Comparison of ENCODE assay signal across 1 cellular context in the genomic region with DNA sequence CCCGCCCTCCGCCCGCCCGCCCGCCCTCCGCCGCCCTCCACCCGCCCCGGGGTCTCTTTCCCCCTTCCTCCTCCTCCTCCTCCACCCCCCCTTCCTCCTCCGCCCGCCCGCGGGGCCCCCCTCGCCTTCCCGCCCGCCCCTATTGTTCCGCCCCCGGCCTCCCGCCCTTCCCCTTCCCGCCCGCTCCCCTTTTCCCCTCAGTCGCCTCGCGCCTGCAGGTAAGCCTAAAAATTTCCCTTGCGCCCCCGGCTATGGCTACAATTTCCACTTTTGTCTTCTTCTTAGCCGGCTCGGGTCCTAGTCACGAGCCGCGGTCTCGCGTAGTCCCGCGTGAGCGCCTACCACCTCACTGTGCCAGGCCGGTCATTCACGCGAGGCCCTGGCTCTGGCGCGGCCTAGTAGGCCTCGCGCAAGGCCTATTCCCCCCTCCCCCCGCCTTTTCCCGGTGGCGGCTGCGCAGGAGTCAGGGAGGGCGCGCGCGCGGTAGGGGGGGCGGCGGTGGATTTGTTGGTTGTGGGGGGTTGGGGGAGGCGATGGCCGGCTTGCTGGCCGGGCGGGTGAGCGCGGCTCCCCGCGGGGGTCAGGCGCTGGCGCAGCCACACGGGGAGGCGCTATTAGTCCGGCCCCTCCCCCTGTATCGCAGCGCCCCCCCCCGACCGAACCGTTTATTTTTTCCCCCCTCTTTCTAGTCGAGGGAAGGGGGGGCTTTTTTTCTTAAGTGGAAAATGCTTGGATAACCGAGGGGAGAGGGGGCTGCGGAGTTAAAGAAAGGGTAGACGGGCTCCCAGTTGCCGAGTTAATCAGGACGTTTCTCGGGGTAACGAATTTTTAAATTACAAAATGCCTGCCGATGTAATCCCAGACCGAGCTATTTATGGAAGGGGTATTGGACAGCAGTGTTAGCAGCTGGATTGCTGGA.
A peak's percentile ranks its signal among the peaks of the same experiment; 100 is the strongest.
TF ChIP-seq lines count a peak whose summit lies in the region.

No MANE protein-coding gene starts in this region.

TF ChIP-seq in A549, 52 proteins besides CTCF, POLR2A, EP300 and RAD21 (continued from another document):
- peak; percentile 58 for TF ChIP-seq REST (IDR thresholded peaks at IDR 0.05)
- TF ChIP-seq TP53 (CRISPR knock-in tag; IDR thresholded peaks at IDR 0.05): peak; percentile 85
- no peak for TF ChIP-seq JUNB (IDR thresholded peaks at IDR 0.05)
- TF ChIP-seq KDM5A (IDR thresholded peaks at IDR 0.05): 0 out of 2 replicates have a peak, but pooled peaks have one; percentile 25
- no peak for TF ChIP-seq EHF (CRISPR knock-in tag; IDR thresholded peaks at IDR 0.05)
- peak; percentile 36 for TF ChIP-seq E2F6 (IDR thresholded peaks at IDR 0.05; ENCODE audit: borderline replicate concordance, low read depth)
- 0 out of 2 replicates have a peak, but pooled peaks have one; percentile 10 for TF ChIP-seq RARB (CRISPR knock-in tag; IDR thresholded peaks at IDR 0.05)
- no peak for TF ChIP-seq NFE2L2 (conservative IDR thresholded peaks at IDR 0.05; ENCODE audit: low read length)
- 0 out of 2 replicates have a peak, but pooled peaks have one; percentile 40 for TF ChIP-seq POLR2AphosphoS2 (conservative IDR thresholded peaks at IDR 0.05; ENCODE audit: low read length)
- TF ChIP-seq RNF2 (IDR thresholded peaks at IDR 0.05; ENCODE audit: borderline replicate concordance, low read depth): no peak
- TF ChIP-seq ZC3H11A (IDR thresholded peaks at IDR 0.05): no peak
- TF ChIP-seq ESRRA (IDR thresholded peaks at IDR 0.05; ENCODE audit: borderline replicate concordance, low read length): no peak
- TF ChIP-seq HDAC2 (IDR thresholded peaks at IDR 0.05): no peak
- TF ChIP-seq CBX8 (IDR thresholded peaks at IDR 0.05): peak; percentile 91; the same call in 1 of the 2 replicates
- TF ChIP-seq CHD2 (IDR thresholded peaks at IDR 0.05; ENCODE audit: low read length, partially characterized antibody): no peak
- peak; percentile 24; the same call in 1 of the 3 replicates for TF ChIP-seq SMC3 (IDR thresholded peaks at IDR 0.05)
- no peak for TF ChIP-seq MAFK (IDR thresholded peaks at IDR 0.05; ENCODE audit: partially characterized antibody)
- peak; percentile 69; the same call in 1 of the 2 replicates for TF ChIP-seq TFCP2L1 (CRISPR knock-in tag; IDR thresholded peaks at IDR 0.05)
- TF ChIP-seq FOSB (CRISPR knock-in tag; IDR thresholded peaks at IDR 0.05): peak; percentile 58
- TF ChIP-seq, protein P1, sequence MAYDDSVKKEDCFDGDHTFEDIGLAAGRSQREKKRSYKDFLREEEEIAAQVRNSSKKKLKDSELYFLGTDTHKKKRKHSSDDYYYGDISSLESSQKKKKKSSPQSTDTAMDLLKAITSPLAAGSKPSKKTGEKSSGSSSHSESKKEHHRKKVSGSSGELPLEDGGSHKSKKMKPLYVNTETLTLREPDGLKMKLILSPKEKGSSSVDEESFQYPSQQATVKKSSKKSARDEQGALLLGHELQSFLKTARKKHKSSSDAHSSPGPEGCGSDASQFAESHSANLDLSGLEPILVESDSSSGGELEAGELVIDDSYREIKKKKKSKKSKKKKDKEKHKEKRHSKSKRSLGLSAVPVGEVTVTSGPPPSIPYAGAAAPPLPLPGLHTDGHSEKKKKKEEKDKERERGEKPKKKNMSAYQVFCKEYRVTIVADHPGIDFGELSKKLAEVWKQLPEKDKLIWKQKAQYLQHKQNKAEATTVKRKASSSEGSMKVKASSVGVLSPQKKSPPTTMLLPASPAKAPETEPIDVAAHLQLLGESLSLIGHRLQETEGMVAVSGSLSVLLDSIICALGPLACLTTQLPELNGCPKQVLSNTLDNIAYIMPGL (CRISPR knock-in tag; IDR thresholded peaks at IDR 0.05; ENCODE audit: borderline replicate concordance): peak; percentile 100
- peak; percentile 19 to 88; a peak in 3 of 5 replicates for TF ChIP-seq JUN (IDR thresholded peaks at IDR 0.05)
- no peak for TF ChIP-seq FOXS1 (CRISPR knock-in tag; IDR thresholded peaks at IDR 0.05)
- TF ChIP-seq HOXB13 (CRISPR knock-in tag; IDR thresholded peaks at IDR 0.05; ENCODE audit: low read depth): no peak
- peak; percentile 100 for TF ChIP-seq PHF8 (IDR thresholded peaks at IDR 0.05; ENCODE audit: borderline replicate concordance, low read depth)
- peak; percentile 21; the same call in 1 of the 2 replicates for TF ChIP-seq MYC (IDR thresholded peaks at IDR 0.05; ENCODE audit: borderline replicate concordance, low read length)
- TF ChIP-seq, protein P2, sequence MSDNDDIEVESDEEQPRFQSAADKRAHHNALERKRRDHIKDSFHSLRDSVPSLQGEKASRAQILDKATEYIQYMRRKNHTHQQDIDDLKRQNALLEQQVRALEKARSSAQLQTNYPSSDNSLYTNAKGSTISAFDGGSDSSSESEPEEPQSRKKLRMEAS (IDR thresholded peaks at IDR 0.05): peak; percentile 84
- no peak for TF ChIP-seq RFX5 (IDR thresholded peaks at IDR 0.05)
- no peak for TF ChIP-seq ZSCAN20 (CRISPR knock-in tag; IDR thresholded peaks at IDR 0.05)
